Comparison of ENCODE assay signal across 11 cellular contexts in the genomic region with DNA sequence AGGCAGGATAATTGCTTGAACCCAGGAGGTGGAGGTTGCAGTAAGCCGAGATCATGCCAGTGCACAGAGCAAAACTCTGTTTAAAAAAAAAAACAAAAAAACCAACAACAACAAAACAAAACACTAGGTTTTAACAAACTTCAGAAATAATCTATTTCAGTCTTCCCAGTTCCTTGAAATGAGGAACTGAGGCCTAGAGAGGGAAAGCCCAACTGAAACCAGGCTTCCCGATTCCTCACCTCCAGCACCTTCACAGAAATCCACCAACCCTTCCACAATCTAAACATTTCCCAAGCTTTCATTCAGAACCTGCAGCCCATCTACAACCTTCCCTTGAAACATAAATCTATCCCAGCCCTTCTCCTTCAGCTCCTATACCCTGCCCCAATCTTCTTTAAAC. TPM values are rescaled to one million over a fixed set of nuclear protein-coding genes. Genes with fewer than 3 reads are reported as not detected.
A peak's percentile ranks its signal among the peaks of the same experiment; 100 is the strongest.
DNase-seq lines count a peak whose midpoint lies in the region; ATAC-seq, FAIRE-seq and TF ChIP-seq lines count a peak whose summit lies in the region.
"Had no signal": no experiment of that assay in that cellular context is flagged by ENCODE, and none has a peak within 500 bp of the region (broad histone marks: within the 10 kb centered on the region; RNA-seq: fewer than 3 reads in every experiment).

No MANE protein-coding gene starts in this region.

- peaks cover 43% of the 10 kb centered on the region for H3K36me3 Mint-ChIP-seq in CD4-positive, alpha-beta T cell (ENCODE audit: low read depth)
- peaks cover 41% of the 10 kb centered on the region for H3K36me3 Mint-ChIP-seq in activated CD8-positive, alpha-beta T cell treated with anti-CD3 and anti-CD28 coated beads, Interleukin-2, amount 10 ng/mL, durations not matched to agents 7 days and 5 days (ENCODE audit: low read depth)

- TF ChIP-seq POLR2A in GM12891 (IDR thresholded peaks at IDR 0.05; ENCODE audit: low read depth, low read length), result no peak

- no peaks in the 10 kb centered on the region for H3K36me3 ChIP-seq in mucosa of stomach (ENCODE audit: control insufficient read depth, insufficient read depth, low read length)

- H3K27me3 ChIP-seq in CD4-positive, alpha-beta T cell (ENCODE audit: control insufficient read depth, insufficient read depth, low read length), result no peaks in the 10 kb centered on the region
- H3K27me3 ChIP-seq in mucosa of stomach (ENCODE audit: control insufficient read depth, insufficient read depth, low read length), result no peaks in the 10 kb centered on the region

- peak; percentile 45 for FAIRE-seq in GM12891 (lab: Jason Lieb, UNC)
- FAIRE-seq: endothelial cell of umbilical vein had no signal

- CTCF ChIA-PET in CD4-positive, alpha-beta T cell (lab: Charles Lee), result interaction anchor here (1.6 to 12.0 kb wide), 5 partner anchors 10 to 82 kb away, joined by 5 to 223 read pairs (median 45); a partner anchor contains a TSS
- CTCF ChIA-PET in activated CD8-positive, alpha-beta T cell treated with anti-CD3 and anti-CD28 coated beads, Interleukin-2, amount 10 ng/mL, durations not matched to agents 7 days and 5 days (lab: Charles Lee), result interaction anchor here (1.0 to 11.5 kb wide), 14 partner anchors 9 to 115 kb away, joined by 3 to 591 read pairs (median 6); a partner anchor contains a TSS
- CTCF ChIA-PET in RWPE1 (lab: Yijun Ruan, JAX), result interaction anchor here (0.6 kb wide), 1 partner anchor 211 kb away, joined by 3 read pairs; no protein-coding TSS in a partner anchor

- peaks cover 9% of the 10 kb centered on the region for H3K4me1 ChIP-seq in mucosa of stomach (ENCODE audit: control insufficient read depth, insufficient read depth, low read length)

- H3K4me3 Mint-ChIP-seq in CD4-positive, alpha-beta T cell, result peak overlapping the region; percentile 96
- peak overlapping the region; percentile 84 for H3K4me3 Mint-ChIP-seq in activated CD8-positive, alpha-beta T cell treated with anti-CD3 and anti-CD28 coated beads, Interleukin-2, amount 10 ng/mL, durations not matched to agents 7 days and 5 days

- POLR2A ChIA-PET in CD4-positive, alpha-beta T cell (lab: Charles Lee), result interaction anchor here (0.8 to 17.6 kb wide), 11 partner anchors 9 to 155 kb away, joined by 3 to 977 read pairs (median 6); a partner anchor contains a TSS
- POLR2A ChIA-PET in activated CD8-positive, alpha-beta T cell treated with anti-CD3 and anti-CD28 coated beads, Interleukin-2, amount 10 ng/mL, durations not matched to agents 7 days and 5 days (lab: Charles Lee), result interaction anchor here (0.9 to 10.8 kb wide), 9 partner anchors 8 to 83 kb away, joined by 3 to 409 read pairs (median 6); a partner anchor contains a TSS
- POLR2A ChIA-PET in RWPE1 (lab: Yijun Ruan, JAX; ENCODE audit: low non-redundant PET), result no interaction called here

- no peak for TF ChIP-seq CTCF in CD4-positive, alpha-beta T cell (IDR thresholded peaks at IDR 0.05)
- TF ChIP-seq CTCF in RWPE1 (conservative IDR thresholded peaks at IDR 0.05; ENCODE audit: low read depth), result no peak

- no peak overlapping the region for H3K4me3 ChIP-seq in mucosa of stomach (ENCODE audit: low read length)

- H3K27ac Mint-ChIP-seq in CD4-positive, alpha-beta T cell, result peak overlapping the region; percentile 86
- H3K27ac Mint-ChIP-seq in activated CD8-positive, alpha-beta T cell treated with anti-CD3 and anti-CD28 coated beads, Interleukin-2, amount 10 ng/mL, durations not matched to agents 7 days and 5 days, result peak overlapping the region; percentile 78

- H3K9ac ChIP-seq in mucosa of stomach (ENCODE audit: low read length), result peak overlapping the region; percentile 22

- H3K27me3 Mint-ChIP-seq in CD4-positive, alpha-beta T cell, result no peaks in the 10 kb centered on the region
- H3K27me3 Mint-ChIP-seq in activated CD8-positive, alpha-beta T cell treated with anti-CD3 and anti-CD28 coated beads, Interleukin-2, amount 10 ng/mL, durations not matched to agents 7 days and 5 days (ENCODE audit: low read depth), result no peaks in the 10 kb centered on the region

- H3K27ac ChIP-seq in CD4-positive, alpha-beta T cell (ENCODE audit: low read depth, low read length), result peak overlapping the region; percentile 82
- no peak overlapping the region for H3K27ac ChIP-seq in RWPE1

- ATAC-seq in CD4-positive, alpha-beta T cell (ENCODE audit: poor library complexity), result no peak
- no peak for ATAC-seq in activated CD8-positive, alpha-beta T cell treated with anti-CD3 and anti-CD28 coated beads, Interleukin-2, amount 10 ng/mL, durations not matched to agents 7 days and 5 days
- no peak for ATAC-seq in HG03442 (IDR thresholded peaks at IDR 0.05; ENCODE audit: unreplicated experiment)
- no peak for ATAC-seq in HG03469 (IDR thresholded peaks at IDR 0.05; ENCODE audit: unreplicated experiment)

- no peaks in the 10 kb centered on the region for H3K9me3 ChIP-seq in CD4-positive, alpha-beta T cell (ENCODE audit: control insufficient read depth, low read length)
- H3K9me3 ChIP-seq in mucosa of stomach (ENCODE audit: control insufficient read depth, low read length), result no peaks in the 10 kb centered on the region

- no peaks in the 10 kb centered on the region for H3K9me3 Mint-ChIP-seq in CD4-positive, alpha-beta T cell
- H3K9me3 Mint-ChIP-seq in activated CD8-positive, alpha-beta T cell treated with anti-CD3 and anti-CD28 coated beads, Interleukin-2, amount 10 ng/mL, durations not matched to agents 7 days and 5 days (ENCODE audit: insufficient read depth), result no peaks in the 10 kb centered on the region

- intact Hi-C loops in CD4-positive, alpha-beta T cell (cut with DNase I, micrococcal nuclease), result loop anchor here in 1 of 2 experiments (1.0 kb wide), 1 partner anchor 33 kb away; no protein-coding TSS in a partner anchor

- H3K4me1 Mint-ChIP-seq in CD4-positive, alpha-beta T cell (ENCODE audit: low read depth), result peaks cover 79% of the 10 kb centered on the region
- peaks cover 65% of the 10 kb centered on the region for H3K4me1 Mint-ChIP-seq in activated CD8-positive, alpha-beta T cell treated with anti-CD3 and anti-CD28 coated beads, Interleukin-2, amount 10 ng/mL, durations not matched to agents 7 days and 5 days (ENCODE audit: low read depth)

- no peak for DNase-seq in CD4-positive, alpha-beta T cell
- DNase-seq in GM12891 (ENCODE audit: insufficient read length, low spot score), result no peak
- DNase-seq in activated CD8-positive, alpha-beta T cell treated with anti-CD3 and anti-CD28 coated beads, Interleukin-2, amount 10 ng/mL, durations not matched to agents 7 days and 5 days, result no peak
- DNase-seq in RWPE1 (ENCODE audit: low spot score), result no peak
- no peak for DNase-seq in A172 (ENCODE audit: low spot score)
- DNase-seq: hippocampal formation had no signal

TF ChIP-seq in GM12891, 5 proteins besides CTCF, POLR2A, EP300 and RAD21:
- TF ChIP-seq POU2F2 (IDR thresholded peaks at IDR 0.05; ENCODE audit: low read depth, low read length) (no peak), POLR2AphosphoS5 (IDR thresholded peaks at IDR 0.05; ENCODE audit: low read depth, low read length) (no peak), TAF1 (IDR thresholded peaks at IDR 0.05; ENCODE audit: low read depth, low read length) (no peak), PAX5 (IDR thresholded peaks at IDR 0.05; ENCODE audit: insufficient read depth, low read length, severe bottlenecking) (no peak), SPI1 (IDR thresholded peaks at IDR 0.05; ENCODE audit: low read depth, low read length) (peak; percentile 91)

RNA-seq across cellular contexts. Expression of a gene that starts 0.6 kb away (rescaled TPM):
- 100 to 1,000 TPM; 582 to 608 TPM for total RNA-seq in CD4-positive, alpha-beta T cell
- 874 TPM for polyA plus RNA-seq in GM12891 (2012; ENCODE audit: low read depth, missing spikeins)
- total RNA-seq in activated CD8-positive, alpha-beta T cell treated with anti-CD3 and anti-CD28 coated beads, Interleukin-2, amount 10 ng/mL, durations not matched to agents 7 days and 5 days, result 1,000 to 10,000 TPM; 1,112 to 1,180 TPM
- total RNA-seq in A172 (2014; rRNA removed; shearing (Covaris generic)), result not detected in 2 replicates
- total RNA-seq: endothelial cell of umbilical vein, lung microvascular endothelial cell had no signal
- polyA plus RNA-seq: endothelial cell of umbilical vein had no signal

RNA-seq across cellular contexts. Expression of a gene that starts 10.7 kb away (rescaled TPM):
- total RNA-seq in CD4-positive, alpha-beta T cell, result 10 to 100 TPM; 39.3 to 42.3 TPM
- 12.8 TPM for polyA plus RNA-seq in GM12891 (2012; ENCODE audit: low read depth, missing spikeins)
- 10 to 100 TPM; 34.4 to 40.9 TPM for total RNA-seq in activated CD8-positive, alpha-beta T cell treated with anti-CD3 and anti-CD28 coated beads, Interleukin-2, amount 10 ng/mL, durations not matched to agents 7 days and 5 days
- 2.9 and 7.6 TPM in 2 replicates for total RNA-seq in A172 (2014; rRNA removed; shearing (Covaris generic))

RNA-seq across cellular contexts. Expression of a gene that starts 36.8 kb away (rescaled TPM):
- 1 to 10 TPM; 1.3 to 1.4 TPM for total RNA-seq in CD4-positive, alpha-beta T cell
- polyA plus RNA-seq in GM12891 (2012; ENCODE audit: low read depth, missing spikeins), result 0.21 TPM
- 1 to 10 TPM; 7.6 to 8.7 TPM for total RNA-seq in activated CD8-positive, alpha-beta T cell treated with anti-CD3 and anti-CD28 coated beads, Interleukin-2, amount 10 ng/mL, durations not matched to agents 7 days and 5 days
- 0.02 and 0.17 TPM in 2 replicates for total RNA-seq in A172 (2014; rRNA removed; shearing (Covaris generic))
- total RNA-seq: endothelial cell of umbilical vein, lung microvascular endothelial cell had no signal
- polyA plus RNA-seq: endothelial cell of umbilical vein had no signal

RNA-seq across cellular contexts. Expression of a gene that starts 37.3 kb away (rescaled TPM):
- total RNA-seq in CD4-positive, alpha-beta T cell, result 100 to 1,000 TPM; 178 to 193 TPM
- 92.2 TPM for polyA plus RNA-seq in GM12891 (2012; ENCODE audit: low read depth, missing spikeins)
- total RNA-seq in activated CD8-positive, alpha-beta T cell treated with anti-CD3 and anti-CD28 coated beads, Interleukin-2, amount 10 ng/mL, durations not matched to agents 7 days and 5 days, result 100 to 1,000 TPM; 795 to 814 TPM
- total RNA-seq in A172 (2014; rRNA removed; shearing (Covaris generic)), result 71.8 and 77.5 TPM in 2 replicates

RNA-seq across cellular contexts. Expression of a gene that starts 55.4 kb away (rescaled TPM):
- under 1 TPM in 1 of 2 experiments, not detected in 1; 0.41 TPM for total RNA-seq in CD4-positive, alpha-beta T cell
- not detected for polyA plus RNA-seq in GM12891 (2012; ENCODE audit: low read depth, missing spikeins)
- 10 to 100 TPM; 24.0 to 26.6 TPM for total RNA-seq in activated CD8-positive, alpha-beta T cell treated with anti-CD3 and anti-CD28 coated beads, Interleukin-2, amount 10 ng/mL, durations not matched to agents 7 days and 5 days
- not detected in 2 replicates for total RNA-seq in A172 (2014; rRNA removed; shearing (Covaris generic))
- total RNA-seq: endothelial cell of umbilical vein, lung microvascular endothelial cell had no signal
- polyA plus RNA-seq: endothelial cell of umbilical vein had no signal

Comparison
In these comparisons a context has a peak if more than half of its experiments do, and no peak if none do; other contexts are left out.
1. RNA of a gene that starts 0.6 kb away (total RNA-seq): 1,112 to 1,180 TPM in activated CD8-positive, alpha-beta T cell treated with anti-CD3 and anti-CD28 coated beads, Interleukin-2, amount 10 ng/mL, durations not matched to agents 7 days and 5 days and 582 to 608 TPM in CD4-positive, alpha-beta T cell; not detected in A172; every median in the first group is over 100 times any median in the second.